In genomic region chr7:35222445-35222844, GRCh38 we compare ENCODE assay signal across 11 cellular contexts. TPM values are rescaled to one million over a fixed set of nuclear protein-coding genes. Genes with fewer than 3 reads are reported as not detected.
"Had no signal": no experiment of that assay in that cellular context is flagged by ENCODE, and none has a peak within 500 bp of the region (broad histone marks: within the 10 kb centered on the region; RNA-seq: fewer than 3 reads in every experiment).

No MANE protein-coding gene starts in this region.

RNA-seq across cellular contexts. Expression of gene TBX20, which starts 31.5 kb away (rescaled TPM):
- total RNA-seq: naive thymus-derived CD8-positive, alpha-beta T cell; natural killer cell treated with Interleukin-12 subunit alpha and Interleukin-12 subunit beta and Interleukin-15 and Interleukin-18, amount 100 ng/mL, for 72 hours; omental fat pad; osteocyte; pancreas; posterior vena cava; sciatic nerve; stomach; subcutaneous adipose tissue; temporal lobe; ureter had no signal
- polyA plus RNA-seq: naive thymus-derived CD8-positive, alpha-beta T cell; pancreas; stomach had no signal
